ENCODE assay signal across 1 cellular context in the genomic region with DNA sequence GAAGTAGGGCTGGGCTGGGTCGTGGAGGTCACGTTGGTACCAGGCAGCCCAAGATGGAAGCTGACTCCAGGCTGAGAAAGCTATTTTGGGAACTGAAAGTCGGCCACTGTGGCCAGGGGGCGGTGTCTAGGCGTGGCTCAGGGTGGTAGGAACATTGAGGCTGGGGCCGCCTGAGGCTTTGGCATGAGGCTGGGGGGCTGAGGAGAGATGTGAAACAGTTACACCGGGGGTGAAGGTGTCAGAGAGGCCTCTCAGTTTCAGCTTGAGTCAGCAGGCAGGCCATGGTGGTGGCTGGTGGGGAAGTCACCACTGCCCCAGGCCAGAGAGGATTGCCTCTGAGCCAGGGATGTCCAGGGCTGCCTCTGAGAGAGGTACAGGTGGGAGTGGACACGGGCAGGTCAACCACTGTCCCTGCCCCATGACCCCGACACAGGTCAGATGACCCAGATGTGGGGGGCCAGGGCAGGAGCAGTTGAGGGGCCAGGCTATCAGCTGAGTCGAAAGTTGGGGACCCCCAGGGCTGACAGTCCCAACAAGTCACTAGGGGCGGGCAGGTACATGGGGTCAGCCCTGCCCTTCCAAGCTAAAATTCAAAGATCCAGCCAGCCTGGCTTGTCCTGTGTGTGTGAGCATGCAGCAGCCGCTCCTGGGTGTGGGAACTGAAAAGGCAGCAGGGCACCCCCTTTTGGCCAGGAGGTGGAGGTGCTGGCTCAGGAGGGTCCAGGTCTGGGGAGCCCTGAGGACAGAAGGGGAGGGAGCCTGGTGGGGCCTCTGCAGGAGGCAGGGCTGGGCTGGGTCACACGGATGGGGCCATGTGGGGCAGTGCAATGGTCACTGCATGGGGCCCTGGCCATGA.
TF ChIP-seq lines count a peak whose summit lies in the region.

No MANE protein-coding gene starts in this region.

TF ChIP-seq in GM12878, 131 proteins besides CTCF, POLR2A, EP300 and RAD21 (continued from another document and continues in another):
- TF ChIP-seq REST (IDR thresholded peaks at IDR 0.05; ENCODE audit: low read depth, low read length) (0 out of 2 replicates have a peak, but pooled peaks have one; percentile 31), IRF3 (IDR thresholded peaks at IDR 0.05) (no peak), NFIC (IDR thresholded peaks at IDR 0.05; ENCODE audit: low read depth, low read length) (peak; percentile 77), NBN (IDR thresholded peaks at IDR 0.05) (peak; percentile 98), ZSCAN29 (IDR thresholded peaks at IDR 0.05) (no peak), FOS (IDR thresholded peaks at IDR 0.05; ENCODE audit: borderline replicate concordance, extremely low read depth, insufficient read length) (no peak), MTA3 (IDR thresholded peaks at IDR 0.05; ENCODE audit: borderline replicate concordance, low read length) (peak; percentile 21; the same call in 1 of the 2 replicates), RELA (IDR thresholded peaks at IDR 0.05; ENCODE audit: borderline replicate concordance, partially characterized antibody) (peak; percentile 41), KLF5 (IDR thresholded peaks at IDR 0.05; ENCODE audit: partially characterized antibody) (peak; percentile 16), ZNF217 (IDR thresholded peaks at IDR 0.05) (peak; percentile 71; the same call in 1 of the 2 replicates), SP1 (IDR thresholded peaks at IDR 0.05; ENCODE audit: low read depth, low read length) (peak; percentile 87), YBX1 (IDR thresholded peaks at IDR 0.05) (no peak), SIN3A (IDR thresholded peaks at IDR 0.05; ENCODE audit: low read depth, low read length) (no peak), MYC (IDR thresholded peaks at IDR 0.05; ENCODE audit: insufficient read depth, insufficient read length, insufficient replicate concordance, low read length, severe bottlenecking) (peak; percentile 22), IKZF1 (conservative IDR thresholded peaks at IDR 0.05) (peak; percentile 99), JUNB (IDR thresholded peaks at IDR 0.05) (peak; percentile 92), FOXM1 (IDR thresholded peaks at IDR 0.05; ENCODE audit: low read depth, low read length) (peak; percentile 76; the same call in 1 of the 2 replicates), DPF2 (IDR thresholded peaks at IDR 0.05) (peak; percentile 99), JUND (IDR thresholded peaks at IDR 0.05; ENCODE audit: low read depth, low read length) (peak; percentile 97), ZNF622 (IDR thresholded peaks at IDR 0.05) (no peak), TCF3 (IDR thresholded peaks at IDR 0.05; ENCODE audit: borderline replicate concordance, insufficient read depth, low read depth, low read length) (no peak; the same call in 1 of the 2 replicates), ATF7 (IDR thresholded peaks at IDR 0.05; ENCODE audit: low read depth) (peak; percentile 85), ETV6 (conservative IDR thresholded peaks at IDR 0.05 in 1 of 2, IDR thresholded peaks at IDR 0.05 in 1 of 2; ENCODE audit: borderline replicate concordance in 1 of 2, low read depth in 1 of 2) (peak in 1 of 2 experiments; percentile 75; a peak in 2 of 4 replicates), KDM1A (IDR thresholded peaks at IDR 0.05; ENCODE audit: borderline replicate concordance) (no peak), CBX3 (IDR thresholded peaks at IDR 0.05; ENCODE audit: borderline replicate concordance, low read depth) (no peak), GATAD2B (conservative IDR thresholded peaks at IDR 0.05; ENCODE audit: low read depth) (peak; percentile 99), BHLHE40 (IDR thresholded peaks at IDR 0.05; ENCODE audit: borderline replicate concordance in 1 of 2, low read depth in 2 of 2, low read length in 1 of 2) (peak; percentile 68 to 88), ZBTB4 (CRISPR knock-in tag; IDR thresholded peaks at IDR 0.05) (no peak), POLR2AphosphoS5 (IDR thresholded peaks at IDR 0.05; ENCODE audit: low read length) (no peak), RB1 (IDR thresholded peaks at IDR 0.05; ENCODE audit: borderline replicate concordance) (peak; percentile 7; the same call in 1 of the 2 replicates), CHD1 (IDR thresholded peaks at IDR 0.05; ENCODE audit: low read depth, low read length) (no peak)
- TF ChIP-seq, protein P1, sequence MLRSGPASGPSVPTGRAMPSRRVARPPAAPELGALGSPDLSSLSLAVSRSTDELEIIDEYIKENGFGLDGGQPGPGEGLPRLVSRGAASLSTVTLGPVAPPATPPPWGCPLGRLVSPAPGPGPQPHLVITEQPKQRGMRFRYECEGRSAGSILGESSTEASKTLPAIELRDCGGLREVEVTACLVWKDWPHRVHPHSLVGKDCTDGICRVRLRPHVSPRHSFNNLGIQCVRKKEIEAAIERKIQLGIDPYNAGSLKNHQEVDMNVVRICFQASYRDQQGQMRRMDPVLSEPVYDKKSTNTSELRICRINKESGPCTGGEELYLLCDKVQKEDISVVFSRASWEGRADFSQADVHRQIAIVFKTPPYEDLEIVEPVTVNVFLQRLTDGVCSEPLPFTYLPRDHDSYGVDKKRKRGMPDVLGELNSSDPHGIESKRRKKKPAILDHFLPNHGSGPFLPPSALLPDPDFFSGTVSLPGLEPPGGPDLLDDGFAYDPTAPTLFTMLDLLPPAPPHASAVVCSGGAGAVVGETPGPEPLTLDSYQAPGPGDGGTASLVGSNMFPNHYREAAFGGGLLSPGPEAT (IDR thresholded peaks at IDR 0.05; ENCODE audit: low read depth): peak; percentile 92
- TF ChIP-seq, protein P2, sequence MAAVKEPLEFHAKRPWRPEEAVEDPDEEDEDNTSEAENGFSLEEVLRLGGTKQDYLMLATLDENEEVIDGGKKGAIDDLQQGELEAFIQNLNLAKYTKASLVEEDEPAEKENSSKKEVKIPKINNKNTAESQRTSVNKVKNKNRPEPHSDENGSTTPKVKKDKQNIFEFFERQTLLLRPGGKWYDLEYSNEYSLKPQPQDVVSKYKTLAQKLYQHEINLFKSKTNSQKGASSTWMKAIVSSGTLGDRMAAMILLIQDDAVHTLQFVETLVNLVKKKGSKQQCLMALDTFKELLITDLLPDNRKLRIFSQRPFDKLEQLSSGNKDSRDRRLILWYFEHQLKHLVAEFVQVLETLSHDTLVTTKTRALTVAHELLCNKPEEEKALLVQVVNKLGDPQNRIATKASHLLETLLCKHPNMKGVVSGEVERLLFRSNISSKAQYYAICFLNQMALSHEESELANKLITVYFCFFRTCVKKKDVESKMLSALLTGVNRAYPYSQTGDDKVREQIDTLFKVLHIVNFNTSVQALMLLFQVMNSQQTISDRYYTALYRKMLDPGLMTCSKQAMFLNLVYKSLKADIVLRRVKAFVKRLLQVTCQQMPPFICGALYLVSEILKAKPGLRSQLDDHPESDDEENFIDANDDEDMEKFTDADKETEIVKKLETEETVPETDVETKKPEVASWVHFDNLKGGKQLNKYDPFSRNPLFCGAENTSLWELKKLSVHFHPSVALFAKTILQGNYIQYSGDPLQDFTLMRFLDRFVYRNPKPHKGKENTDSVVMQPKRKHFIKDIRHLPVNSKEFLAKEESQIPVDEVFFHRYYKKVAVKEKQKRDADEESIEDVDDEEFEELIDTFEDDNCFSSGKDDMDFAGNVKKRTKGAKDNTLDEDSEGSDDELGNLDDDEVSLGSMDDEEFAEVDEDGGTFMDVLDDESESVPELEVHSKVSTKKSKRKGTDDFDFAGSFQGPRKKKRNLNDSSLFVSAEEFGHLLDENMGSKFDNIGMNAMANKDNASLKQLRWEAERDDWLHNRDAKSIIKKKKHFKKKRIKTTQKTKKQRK (IDR thresholded peaks at IDR 0.05; ENCODE audit: low read depth, low read length): no peak
- TF ChIP-seq, protein P3, sequence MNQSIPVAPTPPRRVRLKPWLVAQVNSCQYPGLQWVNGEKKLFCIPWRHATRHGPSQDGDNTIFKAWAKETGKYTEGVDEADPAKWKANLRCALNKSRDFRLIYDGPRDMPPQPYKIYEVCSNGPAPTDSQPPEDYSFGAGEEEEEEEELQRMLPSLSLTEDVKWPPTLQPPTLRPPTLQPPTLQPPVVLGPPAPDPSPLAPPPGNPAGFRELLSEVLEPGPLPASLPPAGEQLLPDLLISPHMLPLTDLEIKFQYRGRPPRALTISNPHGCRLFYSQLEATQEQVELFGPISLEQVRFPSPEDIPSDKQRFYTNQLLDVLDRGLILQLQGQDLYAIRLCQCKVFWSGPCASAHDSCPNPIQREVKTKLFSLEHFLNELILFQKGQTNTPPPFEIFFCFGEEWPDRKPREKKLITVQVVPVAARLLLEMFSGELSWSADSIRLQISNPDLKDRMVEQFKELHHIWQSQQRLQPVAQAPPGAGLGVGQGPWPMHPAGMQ (IDR thresholded peaks at IDR 0.05; ENCODE audit: borderline replicate concordance): no peak
- TF ChIP-seq, protein P4, sequence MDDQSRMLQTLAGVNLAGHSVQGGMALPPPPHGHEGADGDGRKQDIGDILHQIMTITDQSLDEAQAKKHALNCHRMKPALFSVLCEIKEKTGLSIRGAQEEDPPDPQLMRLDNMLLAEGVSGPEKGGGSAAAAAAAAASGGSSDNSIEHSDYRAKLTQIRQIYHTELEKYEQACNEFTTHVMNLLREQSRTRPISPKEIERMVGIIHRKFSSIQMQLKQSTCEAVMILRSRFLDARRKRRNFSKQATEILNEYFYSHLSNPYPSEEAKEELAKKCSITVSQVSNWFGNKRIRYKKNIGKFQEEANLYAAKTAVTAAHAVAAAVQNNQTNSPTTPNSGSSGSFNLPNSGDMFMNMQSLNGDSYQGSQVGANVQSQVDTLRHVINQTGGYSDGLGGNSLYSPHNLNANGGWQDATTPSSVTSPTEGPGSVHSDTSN (IDR thresholded peaks at IDR 0.05; ENCODE audit: insufficient replicate concordance, low read depth, low read length): peak; percentile 44
- TF ChIP-seq, protein P5, sequence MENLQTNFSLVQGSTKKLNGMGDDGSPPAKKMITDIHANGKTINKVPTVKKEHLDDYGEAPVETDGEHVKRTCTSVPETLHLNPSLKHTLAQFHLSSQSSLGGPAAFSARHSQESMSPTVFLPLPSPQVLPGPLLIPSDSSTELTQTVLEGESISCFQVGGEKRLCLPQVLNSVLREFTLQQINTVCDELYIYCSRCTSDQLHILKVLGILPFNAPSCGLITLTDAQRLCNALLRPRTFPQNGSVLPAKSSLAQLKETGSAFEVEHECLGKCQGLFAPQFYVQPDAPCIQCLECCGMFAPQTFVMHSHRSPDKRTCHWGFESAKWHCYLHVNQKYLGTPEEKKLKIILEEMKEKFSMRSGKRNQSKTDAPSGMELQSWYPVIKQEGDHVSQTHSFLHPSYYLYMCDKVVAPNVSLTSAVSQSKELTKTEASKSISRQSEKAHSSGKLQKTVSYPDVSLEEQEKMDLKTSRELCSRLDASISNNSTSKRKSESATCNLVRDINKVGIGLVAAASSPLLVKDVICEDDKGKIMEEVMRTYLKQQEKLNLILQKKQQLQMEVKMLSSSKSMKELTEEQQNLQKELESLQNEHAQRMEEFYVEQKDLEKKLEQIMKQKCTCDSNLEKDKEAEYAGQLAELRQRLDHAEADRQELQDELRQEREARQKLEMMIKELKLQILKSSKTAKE (IDR thresholded peaks at IDR 0.05; ENCODE audit: low read depth, poor library complexity, severe bottlenecking): peak; percentile 96
